Comparison of ENCODE assay signal across 8 cellular contexts in genomic region chr5:72108200-72109050, GRCh38. TPM values are rescaled to one million over a fixed set of nuclear protein-coding genes. Genes with fewer than 3 reads are reported as not detected.
A peak's percentile ranks its signal among the peaks of the same experiment; 100 is the strongest.
DNase-seq lines count a peak whose midpoint lies in the region; ATAC-seq and TF ChIP-seq lines count a peak whose summit lies in the region.

No MANE protein-coding gene starts in this region.

- 0 out of 2 replicates have a peak, but pooled peaks cover 3% of the 10 kb centered on the region for H3K36me3 ChIP-seq in ES-I3 (ENCODE audit: insufficient read depth, low read length)

- H3K4me3 ChIP-seq in dorsolateral prefrontal cortex = peak overlapping the region; percentile 68 to 97 (median 86)

- ATAC-seq in HG03432 (IDR thresholded peaks at IDR 0.05; ENCODE audit: unreplicated experiment) (peak; percentile 52), HG03097 (IDR thresholded peaks at IDR 0.05; ENCODE audit: low FRiP score, unreplicated experiment) (no peak)
- no peak for ATAC-seq in stimulated activated naive CD8-positive, alpha-beta T cell treated with anti-CD3 and anti-CD28 coated beads, Interleukin-15, Interleukin-2, amounts not matched to agents 100 U/mL and 50 U/mL, for 24 hours

- peaks cover 13% of the 10 kb centered on the region for H3K4me1 ChIP-seq in ES-I3 (ENCODE audit: insufficient read depth, low read length)

- peak overlapping the region; percentile 88 for H3K9ac ChIP-seq in ES-I3 (ENCODE audit: low read depth, low read length)

- no peaks in the 10 kb centered on the region for H3K9me3 ChIP-seq in ES-I3 (ENCODE audit: control insufficient read depth, insufficient read depth, low read length)

- peak in 8 of 56 donors; percentile 9 to 29 (median 15) for TF ChIP-seq CTCF in dorsolateral prefrontal cortex (IDR thresholded peaks at IDR 0.05 in 54 of 56, conservative IDR thresholded peaks at IDR 0.05 in 2 of 56; ENCODE audit: low read depth in 1 of 56, partially characterized antibody in 56 of 56)

- H3K27ac ChIP-seq in dorsolateral prefrontal cortex = peak overlapping the region; percentile 46 to 98 (median 92)

- H3K27me3 ChIP-seq in dorsolateral prefrontal cortex = no peaks in the 10 kb centered on the region

- intact Hi-C loops in dorsolateral prefrontal cortex (cut with DNase I) = loop anchor here (2.0 to 5.0 kb wide), 4 partner anchors 91 to 326 kb away; no protein-coding TSS in a partner anchor

- DNase-seq in RPMI7951 (ENCODE audit: low read depth) (peak; percentile 71), dorsolateral prefrontal cortex (peak; percentile 67 to 86 (median 78)), left kidney (ENCODE audit: low read depth, low spot score) (peak; percentile 93), NOMO-1 treated with dmso at 0.1 percent for 144 hours (lab: John Stamatoyannopoulos, UW; ENCODE audit: unreplicated experiment) (no peak)
- DNase-seq in stimulated activated naive CD8-positive, alpha-beta T cell treated with anti-CD3 and anti-CD28 coated beads, Interleukin-15, Interleukin-2, amounts not matched to agents 100 U/mL and 50 U/mL, for 24 hours = peak; percentile 20

RNA-seq across cellular contexts. Expression of gene MAP1B, which starts 1.1 kb away (rescaled TPM):
- 26.4 and 35.8 TPM in 2 replicates for total RNA-seq in RPMI7951 (2014; rRNA removed; shearing (Covaris generic))
- total RNA-seq in dorsolateral prefrontal cortex = 1,000 to 10,000 TPM in 95 of 120 experiments, 100 to 1,000 TPM in 25; 523 to 1,758 (median 1,258) TPM

Comparison
In these comparisons a context has a peak if more than half of its experiments do, and no peak if none do; other contexts are left out.
1. RNA of gene MAP1B, which starts 1.1 kb away (total RNA-seq): 523 to 1,758 TPM in dorsolateral prefrontal cortex; 26.4 to 35.8 TPM in RPMI7951; every median in the first group is over 10 times any median in the second.